In the genomic region with DNA sequence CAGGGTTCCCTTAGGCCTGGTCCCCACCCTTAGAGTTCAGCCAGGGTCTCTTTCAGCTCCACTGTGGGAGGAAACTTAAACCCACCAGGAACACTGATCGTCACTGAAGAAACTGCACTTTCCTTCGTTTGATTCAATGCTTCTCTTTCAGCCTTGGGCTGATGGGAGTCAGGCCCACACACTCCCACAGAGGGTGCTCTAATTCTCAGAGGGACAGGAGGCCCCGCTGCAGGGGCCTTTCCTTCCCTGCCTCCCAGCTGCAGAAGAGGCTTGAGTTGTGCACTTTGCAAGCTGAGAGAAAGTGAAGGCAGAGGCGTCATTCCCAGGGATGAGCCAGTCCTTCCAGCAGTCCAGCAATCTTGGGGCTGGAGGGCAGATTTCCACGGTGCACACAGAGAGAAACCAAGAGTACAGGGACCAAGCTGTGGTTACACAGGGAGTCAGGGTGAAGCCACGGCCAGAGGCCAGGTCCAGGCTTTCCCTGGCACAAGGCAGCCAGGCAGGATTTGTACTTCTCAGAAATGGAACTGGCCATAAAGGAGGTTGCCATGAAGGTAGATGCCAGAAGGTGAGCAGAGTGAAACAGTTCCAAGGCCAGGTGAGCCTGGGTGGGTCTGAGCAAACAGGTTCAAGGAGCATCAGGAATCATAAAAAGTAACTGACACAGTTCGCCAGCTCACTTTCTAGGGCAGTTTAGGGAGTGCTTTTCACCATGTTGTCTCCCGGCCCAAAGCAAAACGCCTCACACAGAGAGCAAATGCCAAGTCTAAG, we compare ENCODE assay signal across 2 cellular contexts.
TF ChIP-seq lines count a peak whose summit lies in the region.

No MANE protein-coding gene starts in this region.

TF ChIP-seq in IMR-90, 13 proteins besides CTCF, POLR2A, EP300 and RAD21:
- TF ChIP-seq MAZ (IDR thresholded peaks at IDR 0.05; ENCODE audit: borderline replicate concordance, low read depth, low read length) (no peak), SMC3 (IDR thresholded peaks at IDR 0.05; ENCODE audit: low read depth, low read length) (no peak), FOS (IDR thresholded peaks at IDR 0.05; ENCODE audit: low read depth, low read length) (no peak), CEBPB (IDR thresholded peaks at IDR 0.05; ENCODE audit: low read depth, low read length) (no peak), MAFK (IDR thresholded peaks at IDR 0.05; ENCODE audit: low read depth, low read length) (no peak), CHD1 (IDR thresholded peaks at IDR 0.05; ENCODE audit: low read depth, low read length) (no peak), BHLHE40 (IDR thresholded peaks at IDR 0.05; ENCODE audit: low read depth, low read length) (no peak), RCOR1 (IDR thresholded peaks at IDR 0.05; ENCODE audit: insufficient replicate concordance, low read length) (no peak), MXI1 (IDR thresholded peaks at IDR 0.05; ENCODE audit: borderline replicate concordance, low read depth, low read length) (no peak), NFE2L2 (IDR thresholded peaks at IDR 0.05; ENCODE audit: low read depth, low read length) (no peak), RFX5 (IDR thresholded peaks at IDR 0.05; ENCODE audit: low read depth, low read length) (no peak)
- TF ChIP-seq, protein P1, sequence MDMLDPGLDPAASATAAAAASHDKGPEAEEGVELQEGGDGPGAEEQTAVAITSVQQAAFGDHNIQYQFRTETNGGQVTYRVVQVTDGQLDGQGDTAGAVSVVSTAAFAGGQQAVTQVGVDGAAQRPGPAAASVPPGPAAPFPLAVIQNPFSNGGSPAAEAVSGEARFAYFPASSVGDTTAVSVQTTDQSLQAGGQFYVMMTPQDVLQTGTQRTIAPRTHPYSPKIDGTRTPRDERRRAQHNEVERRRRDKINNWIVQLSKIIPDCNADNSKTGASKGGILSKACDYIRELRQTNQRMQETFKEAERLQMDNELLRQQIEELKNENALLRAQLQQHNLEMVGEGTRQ (IDR thresholded peaks at IDR 0.05; ENCODE audit: low read depth, low read length): no peak
- TF ChIP-seq, protein P2, sequence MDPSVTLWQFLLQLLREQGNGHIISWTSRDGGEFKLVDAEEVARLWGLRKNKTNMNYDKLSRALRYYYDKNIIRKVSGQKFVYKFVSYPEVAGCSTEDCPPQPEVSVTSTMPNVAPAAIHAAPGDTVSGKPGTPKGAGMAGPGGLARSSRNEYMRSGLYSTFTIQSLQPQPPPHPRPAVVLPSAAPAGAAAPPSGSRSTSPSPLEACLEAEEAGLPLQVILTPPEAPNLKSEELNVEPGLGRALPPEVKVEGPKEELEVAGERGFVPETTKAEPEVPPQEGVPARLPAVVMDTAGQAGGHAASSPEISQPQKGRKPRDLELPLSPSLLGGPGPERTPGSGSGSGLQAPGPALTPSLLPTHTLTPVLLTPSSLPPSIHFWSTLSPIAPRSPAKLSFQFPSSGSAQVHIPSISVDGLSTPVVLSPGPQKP (IDR thresholded peaks at IDR 0.05; ENCODE audit: borderline replicate concordance, low read depth, low read length): no peak

TF ChIP-seq in SK-N-SH treated with all-trans-retinoic acid at 6 μM for 48 hours, 23 proteins besides CTCF, POLR2A, EP300 and RAD21:
- no peak for TF ChIP-seq RARB (CRISPR knock-in tag; IDR thresholded peaks at IDR 0.05)
- no peak for TF ChIP-seq ZNF565 (CRISPR knock-in tag; conservative IDR thresholded peaks at IDR 0.05; ENCODE audit: low read depth)
- no peak for TF ChIP-seq PATZ1 (CRISPR knock-in tag; IDR thresholded peaks at IDR 0.05; ENCODE audit: borderline replicate concordance)
- no peak for TF ChIP-seq ESRRG (CRISPR knock-in tag; IDR thresholded peaks at IDR 0.05)
- TF ChIP-seq ZC3H10 (CRISPR knock-in tag; IDR thresholded peaks at IDR 0.05): no peak
- no peak for TF ChIP-seq ARNTL (CRISPR knock-in tag; IDR thresholded peaks at IDR 0.05; ENCODE audit: borderline replicate concordance, low read depth)
- no peak for TF ChIP-seq SNAI2 (CRISPR knock-in tag; IDR thresholded peaks at IDR 0.05)
- TF ChIP-seq, protein P3, sequence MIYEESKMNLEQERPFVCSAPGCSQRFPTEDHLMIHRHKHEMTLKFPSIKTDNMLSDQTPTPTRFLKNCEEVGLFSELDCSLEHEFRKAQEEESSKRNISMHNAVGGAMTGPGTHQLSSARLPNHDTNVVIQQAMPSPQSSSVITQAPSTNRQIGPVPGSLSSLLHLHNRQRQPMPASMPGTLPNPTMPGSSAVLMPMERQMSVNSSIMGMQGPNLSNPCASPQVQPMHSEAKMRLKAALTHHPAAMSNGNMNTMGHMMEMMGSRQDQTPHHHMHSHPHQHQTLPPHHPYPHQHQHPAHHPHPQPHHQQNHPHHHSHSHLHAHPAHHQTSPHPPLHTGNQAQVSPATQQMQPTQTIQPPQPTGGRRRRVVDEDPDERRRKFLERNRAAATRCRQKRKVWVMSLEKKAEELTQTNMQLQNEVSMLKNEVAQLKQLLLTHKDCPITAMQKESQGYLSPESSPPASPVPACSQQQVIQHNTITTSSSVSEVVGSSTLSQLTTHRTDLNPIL (CRISPR knock-in tag; IDR thresholded peaks at IDR 0.05; ENCODE audit: low read depth): no peak
- no peak for TF ChIP-seq CSRNP3 (CRISPR knock-in tag; IDR thresholded peaks at IDR 0.05)
- TF ChIP-seq ZNF8 (CRISPR knock-in tag; IDR thresholded peaks at IDR 0.05): no peak
- TF ChIP-seq TCF4 (CRISPR knock-in tag; IDR thresholded peaks at IDR 0.05; ENCODE audit: borderline replicate concordance): no peak
- no peak for TF ChIP-seq ISL1 (CRISPR knock-in tag; IDR thresholded peaks at IDR 0.05)
- TF ChIP-seq ZFP30 (CRISPR knock-in tag; IDR thresholded peaks at IDR 0.05): no peak
- TF ChIP-seq, protein P4, sequence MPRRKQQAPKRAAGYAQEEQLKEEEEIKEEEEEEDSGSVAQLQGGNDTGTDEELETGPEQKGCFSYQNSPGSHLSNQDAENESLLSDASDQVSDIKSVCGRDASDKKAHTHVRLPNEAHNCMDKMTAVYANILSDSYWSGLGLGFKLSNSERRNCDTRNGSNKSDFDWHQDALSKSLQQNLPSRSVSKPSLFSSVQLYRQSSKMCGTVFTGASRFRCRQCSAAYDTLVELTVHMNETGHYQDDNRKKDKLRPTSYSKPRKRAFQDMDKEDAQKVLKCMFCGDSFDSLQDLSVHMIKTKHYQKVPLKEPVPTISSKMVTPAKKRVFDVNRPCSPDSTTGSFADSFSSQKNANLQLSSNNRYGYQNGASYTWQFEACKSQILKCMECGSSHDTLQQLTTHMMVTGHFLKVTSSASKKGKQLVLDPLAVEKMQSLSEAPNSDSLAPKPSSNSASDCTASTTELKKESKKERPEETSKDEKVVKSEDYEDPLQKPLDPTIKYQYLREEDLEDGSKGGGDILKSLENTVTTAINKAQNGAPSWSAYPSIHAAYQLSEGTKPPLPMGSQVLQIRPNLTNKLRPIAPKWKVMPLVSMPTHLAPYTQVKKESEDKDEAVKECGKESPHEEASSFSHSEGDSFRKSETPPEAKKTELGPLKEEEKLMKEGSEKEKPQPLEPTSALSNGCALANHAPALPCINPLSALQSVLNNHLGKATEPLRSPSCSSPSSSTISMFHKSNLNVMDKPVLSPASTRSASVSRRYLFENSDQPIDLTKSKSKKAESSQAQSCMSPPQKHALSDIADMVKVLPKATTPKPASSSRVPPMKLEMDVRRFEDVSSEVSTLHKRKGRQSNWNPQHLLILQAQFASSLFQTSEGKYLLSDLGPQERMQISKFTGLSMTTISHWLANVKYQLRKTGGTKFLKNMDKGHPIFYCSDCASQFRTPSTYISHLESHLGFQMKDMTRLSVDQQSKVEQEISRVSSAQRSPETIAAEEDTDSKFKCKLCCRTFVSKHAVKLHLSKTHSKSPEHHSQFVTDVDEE (CRISPR knock-in tag; IDR thresholded peaks at IDR 0.05): no peak
- no peak for TF ChIP-seq ZNF70 (CRISPR knock-in tag; IDR thresholded peaks at IDR 0.05)
- TF ChIP-seq ZFP3 (CRISPR knock-in tag; IDR thresholded peaks at IDR 0.05): no peak
